ENCODE assay signal across 1 cellular context in the genomic region with DNA sequence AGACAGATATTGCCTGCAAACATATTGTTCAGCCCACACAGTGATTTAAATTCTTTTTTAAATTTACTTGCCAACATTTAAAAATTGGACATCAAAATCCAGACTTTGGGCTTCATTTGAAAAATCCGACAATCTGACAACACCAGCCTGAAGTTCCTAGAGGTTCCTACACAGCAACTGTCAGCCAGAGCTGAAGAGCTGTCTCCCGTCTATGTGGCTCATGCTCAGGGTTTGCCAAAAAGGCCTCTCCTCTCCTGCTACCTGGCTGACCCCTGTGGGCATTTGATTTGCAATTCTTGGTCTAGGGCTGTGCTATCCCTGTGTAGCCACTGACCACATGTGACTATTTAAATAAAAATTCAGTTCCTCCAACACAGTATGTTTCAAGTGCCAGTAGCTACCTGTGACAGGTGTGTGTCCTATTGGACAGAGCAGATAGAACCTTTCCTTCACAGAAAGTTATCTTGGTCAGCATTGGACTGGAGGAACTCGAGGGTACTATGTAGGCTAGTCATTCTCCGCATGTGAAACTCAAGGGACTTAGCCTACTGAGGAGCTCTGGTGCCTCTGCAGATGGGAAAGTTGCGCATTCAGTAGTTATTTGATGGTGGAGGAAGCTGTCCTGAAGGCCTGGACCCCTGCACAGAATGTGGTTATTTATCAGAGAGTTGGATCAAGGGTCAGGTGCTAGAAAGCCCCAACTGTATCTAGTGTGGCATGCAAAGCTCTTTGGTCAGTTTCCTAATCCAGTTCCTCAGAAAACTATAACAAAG.
TF ChIP-seq lines count a peak whose summit lies in the region.

No MANE protein-coding gene starts in this region.

TF ChIP-seq in HepG2, 621 proteins besides CTCF, POLR2A, EP300 and RAD21:
- no peak for TF ChIP-seq SOX13 (IDR thresholded peaks at IDR 0.05)
- no peak for TF ChIP-seq SOX13 (CRISPR knock-in tag; conservative IDR thresholded peaks at IDR 0.05 in 1 of 2, IDR thresholded peaks at IDR 0.05 in 1 of 2)
- no peak for TF ChIP-seq SP140L (CRISPR knock-in tag; IDR thresholded peaks at IDR 0.05; ENCODE audit: borderline replicate concordance)
- TF ChIP-seq HNF4G (IDR thresholded peaks at IDR 0.05; ENCODE audit: borderline replicate concordance, low read depth, low read length), result 0 out of 2 replicates have a peak, but pooled peaks have one; percentile 11
- no peak for TF ChIP-seq HNF4G (CRISPR knock-in tag; IDR thresholded peaks at IDR 0.05; ENCODE audit: borderline replicate concordance, low read depth)
- TF ChIP-seq U2AF1 (optimal IDR thresholded peaks at IDR 0.05; ENCODE audit: low read depth, low read length), result no peak
- TF ChIP-seq, protein P1, sequence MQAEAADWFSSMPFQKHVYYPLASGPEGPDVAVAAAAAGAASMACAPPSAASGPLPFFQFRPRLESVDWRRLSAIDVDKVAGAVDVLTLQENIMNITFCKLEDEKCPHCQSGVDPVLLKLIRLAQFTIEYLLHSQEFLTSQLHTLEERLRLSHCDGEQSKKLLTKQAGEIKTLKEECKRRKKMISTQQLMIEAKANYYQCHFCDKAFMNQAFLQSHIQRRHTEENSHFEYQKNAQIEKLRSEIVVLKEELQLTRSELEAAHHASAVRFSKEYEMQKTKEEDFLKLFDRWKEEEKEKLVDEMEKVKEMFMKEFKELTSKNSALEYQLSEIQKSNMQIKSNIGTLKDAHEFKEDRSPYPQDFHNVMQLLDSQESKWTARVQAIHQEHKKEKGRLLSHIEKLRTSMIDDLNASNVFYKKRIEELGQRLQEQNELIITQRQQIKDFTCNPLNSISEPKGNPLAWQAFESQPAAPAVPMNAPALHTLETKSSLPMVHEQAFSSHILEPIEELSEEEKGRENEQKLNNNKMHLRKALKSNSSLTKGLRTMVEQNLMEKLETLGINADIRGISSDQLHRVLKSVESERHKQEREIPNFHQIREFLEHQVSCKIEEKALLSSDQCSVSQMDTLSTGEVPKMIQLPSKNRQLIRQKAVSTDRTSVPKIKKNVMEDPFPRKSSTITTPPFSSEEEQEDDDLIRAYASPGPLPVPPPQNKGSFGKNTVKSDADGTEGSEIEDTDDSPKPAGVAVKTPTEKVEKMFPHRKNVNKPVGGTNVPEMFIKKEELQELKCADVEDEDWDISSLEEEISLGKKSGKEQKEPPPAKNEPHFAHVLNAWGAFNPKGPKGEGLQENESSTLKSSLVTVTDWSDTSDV (CRISPR knock-in tag; IDR thresholded peaks at IDR 0.05), result no peak
- 0 out of 2 replicates have a peak, but pooled peaks have one; percentile 27 for TF ChIP-seq ARID2 (CRISPR knock-in tag; IDR thresholded peaks at IDR 0.05; ENCODE audit: borderline replicate concordance)
- TF ChIP-seq, protein P2, sequence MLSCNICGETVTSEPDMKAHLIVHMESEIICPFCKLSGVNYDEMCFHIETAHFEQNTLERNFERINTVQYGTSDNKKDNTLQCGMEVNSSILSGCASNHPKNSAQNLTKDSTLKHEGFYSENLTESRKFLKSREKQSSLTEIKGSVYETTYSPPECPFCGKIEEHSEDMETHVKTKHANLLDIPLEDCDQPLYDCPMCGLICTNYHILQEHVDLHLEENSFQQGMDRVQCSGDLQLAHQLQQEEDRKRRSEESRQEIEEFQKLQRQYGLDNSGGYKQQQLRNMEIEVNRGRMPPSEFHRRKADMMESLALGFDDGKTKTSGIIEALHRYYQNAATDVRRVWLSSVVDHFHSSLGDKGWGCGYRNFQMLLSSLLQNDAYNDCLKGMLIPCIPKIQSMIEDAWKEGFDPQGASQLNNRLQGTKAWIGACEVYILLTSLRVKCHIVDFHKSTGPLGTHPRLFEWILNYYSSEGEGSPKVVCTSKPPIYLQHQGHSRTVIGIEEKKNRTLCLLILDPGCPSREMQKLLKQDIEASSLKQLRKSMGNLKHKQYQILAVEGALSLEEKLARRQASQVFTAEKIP (CRISPR knock-in tag; IDR thresholded peaks at IDR 0.05; ENCODE audit: borderline replicate concordance), result no peak
- 0 out of 2 replicates have a peak, but pooled peaks have one; percentile 42 for TF ChIP-seq ZNF678 (CRISPR knock-in tag; IDR thresholded peaks at IDR 0.05)
- TF ChIP-seq, protein P3, sequence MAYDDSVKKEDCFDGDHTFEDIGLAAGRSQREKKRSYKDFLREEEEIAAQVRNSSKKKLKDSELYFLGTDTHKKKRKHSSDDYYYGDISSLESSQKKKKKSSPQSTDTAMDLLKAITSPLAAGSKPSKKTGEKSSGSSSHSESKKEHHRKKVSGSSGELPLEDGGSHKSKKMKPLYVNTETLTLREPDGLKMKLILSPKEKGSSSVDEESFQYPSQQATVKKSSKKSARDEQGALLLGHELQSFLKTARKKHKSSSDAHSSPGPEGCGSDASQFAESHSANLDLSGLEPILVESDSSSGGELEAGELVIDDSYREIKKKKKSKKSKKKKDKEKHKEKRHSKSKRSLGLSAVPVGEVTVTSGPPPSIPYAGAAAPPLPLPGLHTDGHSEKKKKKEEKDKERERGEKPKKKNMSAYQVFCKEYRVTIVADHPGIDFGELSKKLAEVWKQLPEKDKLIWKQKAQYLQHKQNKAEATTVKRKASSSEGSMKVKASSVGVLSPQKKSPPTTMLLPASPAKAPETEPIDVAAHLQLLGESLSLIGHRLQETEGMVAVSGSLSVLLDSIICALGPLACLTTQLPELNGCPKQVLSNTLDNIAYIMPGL (CRISPR knock-in tag; IDR thresholded peaks at IDR 0.05; ENCODE audit: borderline replicate concordance in 1 of 2, low read depth in 1 of 2), result 0 out of 4 replicates have a peak, but pooled peaks of 1 of the 2 experiments have one; percentile 30
- TF ChIP-seq ZNF605 (CRISPR knock-in tag; IDR thresholded peaks at IDR 0.05), result no peak
- TF ChIP-seq KDM2A (CRISPR knock-in tag; IDR thresholded peaks at IDR 0.05; ENCODE audit: borderline replicate concordance, low read depth), result 0 out of 2 replicates have a peak, but pooled peaks have one; percentile 6
- no peak for TF ChIP-seq AGO2 (optimal IDR thresholded peaks at IDR 0.05; ENCODE audit: low read depth, low read length)
- 0 out of 2 replicates have a peak, but pooled peaks have one; percentile 37 for TF ChIP-seq SMAD1 (CRISPR knock-in tag; IDR thresholded peaks at IDR 0.05; ENCODE audit: borderline replicate concordance, low read depth)
- TF ChIP-seq, protein P4, sequence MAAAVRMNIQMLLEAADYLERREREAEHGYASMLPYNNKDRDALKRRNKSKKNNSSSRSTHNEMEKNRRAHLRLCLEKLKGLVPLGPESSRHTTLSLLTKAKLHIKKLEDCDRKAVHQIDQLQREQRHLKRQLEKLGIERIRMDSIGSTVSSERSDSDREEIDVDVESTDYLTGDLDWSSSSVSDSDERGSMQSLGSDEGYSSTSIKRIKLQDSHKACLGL (CRISPR knock-in tag; IDR thresholded peaks at IDR 0.05), result no peak
- TF ChIP-seq, protein P5, sequence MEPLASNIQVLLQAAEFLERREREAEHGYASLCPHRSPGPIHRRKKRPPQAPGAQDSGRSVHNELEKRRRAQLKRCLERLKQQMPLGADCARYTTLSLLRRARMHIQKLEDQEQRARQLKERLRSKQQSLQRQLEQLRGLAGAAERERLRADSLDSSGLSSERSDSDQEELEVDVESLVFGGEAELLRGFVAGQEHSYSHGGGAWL (CRISPR knock-in tag; IDR thresholded peaks at IDR 0.05), result no peak
- TF ChIP-seq ZZZ3 (CRISPR knock-in tag; IDR thresholded peaks at IDR 0.05; ENCODE audit: borderline replicate concordance), result 0 out of 2 replicates have a peak, but pooled peaks have one; percentile 33
- 0 out of 2 replicates have a peak, but pooled peaks have one; percentile 36 for TF ChIP-seq ZNF44 (CRISPR knock-in tag; IDR thresholded peaks at IDR 0.05)
- TF ChIP-seq HNF4A (CRISPR knock-in tag; IDR thresholded peaks at IDR 0.05), result 0 out of 2 replicates have a peak, but pooled peaks have one; percentile 10
- no peak for TF ChIP-seq AHR (CRISPR knock-in tag; IDR thresholded peaks at IDR 0.05)
- no peak for TF ChIP-seq KLF12 (CRISPR knock-in tag; IDR thresholded peaks at IDR 0.05; ENCODE audit: borderline replicate concordance)
- peak; percentile 94 for TF ChIP-seq ZNF563 (CRISPR knock-in tag; IDR thresholded peaks at IDR 0.05)
- TF ChIP-seq MIER2 (CRISPR knock-in tag; IDR thresholded peaks at IDR 0.05), result no peak
- TF ChIP-seq ZNF446 (CRISPR knock-in tag; IDR thresholded peaks at IDR 0.05), result no peak
- TF ChIP-seq, protein P6, sequence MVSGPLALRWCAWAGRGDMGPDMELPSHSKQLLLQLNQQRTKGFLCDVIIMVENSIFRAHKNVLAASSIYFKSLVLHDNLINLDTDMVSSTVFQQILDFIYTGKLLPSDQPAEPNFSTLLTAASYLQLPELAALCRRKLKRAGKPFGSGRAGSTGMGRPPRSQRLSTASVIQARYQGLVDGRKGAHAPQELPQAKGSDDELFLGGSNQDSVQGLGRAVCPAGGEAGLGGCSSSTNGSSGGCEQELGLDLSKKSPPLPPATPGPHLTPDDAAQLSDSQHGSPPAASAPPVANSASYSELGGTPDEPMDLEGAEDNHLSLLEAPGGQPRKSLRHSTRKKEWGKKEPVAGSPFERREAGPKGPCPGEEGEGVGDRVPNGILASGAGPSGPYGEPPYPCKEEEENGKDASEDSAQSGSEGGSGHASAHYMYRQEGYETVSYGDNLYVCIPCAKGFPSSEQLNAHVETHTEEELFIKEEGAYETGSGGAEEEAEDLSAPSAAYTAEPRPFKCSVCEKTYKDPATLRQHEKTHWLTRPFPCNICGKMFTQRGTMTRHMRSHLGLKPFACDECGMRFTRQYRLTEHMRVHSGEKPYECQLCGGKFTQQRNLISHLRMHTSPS (CRISPR knock-in tag; IDR thresholded peaks at IDR 0.05; ENCODE audit: low read depth), result no peak
- TF ChIP-seq ZNF567 (CRISPR knock-in tag; IDR thresholded peaks at IDR 0.05; ENCODE audit: borderline replicate concordance), result no peak
- no peak for TF ChIP-seq HNRNPUL1 (IDR thresholded peaks at IDR 0.05; ENCODE audit: low read depth, low read length)
- TF ChIP-seq, protein P7, sequence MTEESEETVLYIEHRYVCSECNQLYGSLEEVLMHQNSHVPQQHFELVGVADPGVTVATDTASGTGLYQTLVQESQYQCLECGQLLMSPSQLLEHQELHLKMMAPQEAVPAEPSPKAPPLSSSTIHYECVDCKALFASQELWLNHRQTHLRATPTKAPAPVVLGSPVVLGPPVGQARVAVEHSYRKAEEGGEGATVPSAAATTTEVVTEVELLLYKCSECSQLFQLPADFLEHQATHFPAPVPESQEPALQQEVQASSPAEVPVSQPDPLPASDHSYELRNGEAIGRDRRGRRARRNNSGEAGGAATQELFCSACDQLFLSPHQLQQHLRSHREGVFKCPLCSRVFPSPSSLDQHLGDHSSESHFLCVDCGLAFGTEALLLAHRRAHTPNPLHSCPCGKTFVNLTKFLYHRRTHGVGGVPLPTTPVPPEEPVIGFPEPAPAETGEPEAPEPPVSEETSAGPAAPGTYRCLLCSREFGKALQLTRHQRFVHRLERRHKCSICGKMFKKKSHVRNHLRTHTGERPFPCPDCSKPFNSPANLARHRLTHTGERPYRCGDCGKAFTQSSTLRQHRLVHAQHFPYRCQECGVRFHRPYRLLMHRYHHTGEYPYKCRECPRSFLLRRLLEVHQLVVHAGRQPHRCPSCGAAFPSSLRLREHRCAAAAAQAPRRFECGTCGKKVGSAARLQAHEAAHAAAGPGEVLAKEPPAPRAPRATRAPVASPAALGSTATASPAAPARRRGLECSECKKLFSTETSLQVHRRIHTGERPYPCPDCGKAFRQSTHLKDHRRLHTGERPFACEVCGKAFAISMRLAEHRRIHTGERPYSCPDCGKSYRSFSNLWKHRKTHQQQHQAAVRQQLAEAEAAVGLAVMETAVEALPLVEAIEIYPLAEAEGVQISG (CRISPR knock-in tag; IDR thresholded peaks at IDR 0.05), result 0 out of 2 replicates have a peak, but pooled peaks have one; percentile 31
- TF ChIP-seq, protein P8, sequence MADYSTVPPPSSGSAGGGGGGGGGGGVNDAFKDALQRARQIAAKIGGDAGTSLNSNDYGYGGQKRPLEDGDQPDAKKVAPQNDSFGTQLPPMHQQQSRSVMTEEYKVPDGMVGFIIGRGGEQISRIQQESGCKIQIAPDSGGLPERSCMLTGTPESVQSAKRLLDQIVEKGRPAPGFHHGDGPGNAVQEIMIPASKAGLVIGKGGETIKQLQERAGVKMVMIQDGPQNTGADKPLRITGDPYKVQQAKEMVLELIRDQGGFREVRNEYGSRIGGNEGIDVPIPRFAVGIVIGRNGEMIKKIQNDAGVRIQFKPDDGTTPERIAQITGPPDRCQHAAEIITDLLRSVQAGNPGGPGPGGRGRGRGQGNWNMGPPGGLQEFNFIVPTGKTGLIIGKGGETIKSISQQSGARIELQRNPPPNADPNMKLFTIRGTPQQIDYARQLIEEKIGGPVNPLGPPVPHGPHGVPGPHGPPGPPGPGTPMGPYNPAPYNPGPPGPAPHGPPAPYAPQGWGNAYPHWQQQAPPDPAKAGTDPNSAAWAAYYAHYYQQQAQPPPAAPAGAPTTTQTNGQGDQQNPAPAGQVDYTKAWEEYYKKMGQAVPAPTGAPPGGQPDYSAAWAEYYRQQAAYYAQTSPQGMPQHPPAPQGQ (CRISPR knock-in tag; IDR thresholded peaks at IDR 0.05; ENCODE audit: borderline replicate concordance), result 0 out of 2 replicates have a peak, but pooled peaks have one; percentile 38
- TF ChIP-seq RBM22 (optimal IDR thresholded peaks at IDR 0.05; ENCODE audit: low read length), result peak; percentile 35
- 0 out of 2 replicates have a peak, but pooled peaks have one; percentile 32 for TF ChIP-seq POLR2AphosphoS5 (IDR thresholded peaks at IDR 0.05; ENCODE audit: low read depth, low read length)
